ENCODE assay signal across 1 cellular context in the genomic region with DNA sequence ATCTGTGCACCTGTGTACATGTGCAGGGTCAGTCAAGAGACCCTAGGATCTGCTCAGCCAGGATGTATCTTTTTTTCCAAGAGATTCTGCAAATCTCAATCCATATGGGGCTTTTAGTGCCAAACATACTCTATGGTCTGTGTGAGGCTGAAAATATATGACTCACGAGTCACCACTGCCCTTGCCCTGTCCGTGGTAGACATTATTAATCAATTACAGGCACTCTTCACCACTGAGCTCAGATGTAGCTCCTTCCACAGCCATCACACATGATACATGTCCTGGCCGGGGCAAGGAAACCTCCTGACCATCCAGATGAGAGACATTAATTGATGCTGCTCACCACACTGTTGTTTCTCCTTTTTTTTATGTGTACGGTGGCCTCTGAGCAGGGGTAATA.
TF ChIP-seq lines count a peak whose summit lies in the region.

No MANE protein-coding gene starts in this region.

TF ChIP-seq in HCT116, 20 proteins besides CTCF, POLR2A, EP300 and RAD21 (continued from another document):
- TF ChIP-seq, protein P1, sequence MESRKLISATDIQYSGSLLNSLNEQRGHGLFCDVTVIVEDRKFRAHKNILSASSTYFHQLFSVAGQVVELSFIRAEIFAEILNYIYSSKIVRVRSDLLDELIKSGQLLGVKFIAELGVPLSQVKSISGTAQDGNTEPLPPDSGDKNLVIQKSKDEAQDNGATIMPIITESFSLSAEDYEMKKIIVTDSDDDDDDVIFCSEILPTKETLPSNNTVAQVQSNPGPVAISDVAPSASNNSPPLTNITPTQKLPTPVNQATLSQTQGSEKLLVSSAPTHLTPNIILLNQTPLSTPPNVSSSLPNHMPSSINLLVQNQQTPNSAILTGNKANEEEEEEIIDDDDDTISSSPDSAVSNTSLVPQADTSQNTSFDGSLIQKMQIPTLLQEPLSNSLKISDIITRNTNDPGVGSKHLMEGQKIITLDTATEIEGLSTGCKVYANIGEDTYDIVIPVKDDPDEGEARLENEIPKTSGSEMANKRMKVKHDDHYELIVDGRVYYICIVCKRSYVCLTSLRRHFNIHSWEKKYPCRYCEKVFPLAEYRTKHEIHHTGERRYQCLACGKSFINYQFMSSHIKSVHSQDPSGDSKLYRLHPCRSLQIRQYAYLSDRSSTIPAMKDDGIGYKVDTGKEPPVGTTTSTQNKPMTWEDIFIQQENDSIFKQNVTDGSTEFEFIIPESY (IDR thresholded peaks at IDR 0.05; ENCODE audit: extremely low read depth, insufficient replicate concordance, low read length) = no peak
- no peak for TF ChIP-seq ZNF274 (IDR thresholded peaks at IDR 0.05; ENCODE audit: low read depth, low read length)
- TF ChIP-seq, protein P2, sequence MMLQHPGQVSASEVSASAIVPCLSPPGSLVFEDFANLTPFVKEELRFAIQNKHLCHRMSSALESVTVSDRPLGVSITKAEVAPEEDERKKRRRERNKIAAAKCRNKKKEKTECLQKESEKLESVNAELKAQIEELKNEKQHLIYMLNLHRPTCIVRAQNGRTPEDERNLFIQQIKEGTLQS (IDR thresholded peaks at IDR 0.05) = no peak
- no peak for TF ChIP-seq JUND (IDR thresholded peaks at IDR 0.05)
- TF ChIP-seq EZH2 (IDR thresholded peaks at IDR 0.05) = no peak
- TF ChIP-seq, protein P3, sequence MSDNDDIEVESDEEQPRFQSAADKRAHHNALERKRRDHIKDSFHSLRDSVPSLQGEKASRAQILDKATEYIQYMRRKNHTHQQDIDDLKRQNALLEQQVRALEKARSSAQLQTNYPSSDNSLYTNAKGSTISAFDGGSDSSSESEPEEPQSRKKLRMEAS (IDR thresholded peaks at IDR 0.05) = no peak
- no peak for TF ChIP-seq EZH2phosphoT487 (IDR thresholded peaks at IDR 0.05; ENCODE audit: borderline replicate concordance)
- TF ChIP-seq CEBPB (IDR thresholded peaks at IDR 0.05; ENCODE audit: low read depth) = no peak
- no peak for TF ChIP-seq ELF1 (IDR thresholded peaks at IDR 0.05; ENCODE audit: borderline replicate concordance, low read depth)
TF ChIP-seq in HCT116: peak in this region for 0.
